Comparison of ENCODE assay signal across 27 cellular contexts in the genomic region with DNA sequence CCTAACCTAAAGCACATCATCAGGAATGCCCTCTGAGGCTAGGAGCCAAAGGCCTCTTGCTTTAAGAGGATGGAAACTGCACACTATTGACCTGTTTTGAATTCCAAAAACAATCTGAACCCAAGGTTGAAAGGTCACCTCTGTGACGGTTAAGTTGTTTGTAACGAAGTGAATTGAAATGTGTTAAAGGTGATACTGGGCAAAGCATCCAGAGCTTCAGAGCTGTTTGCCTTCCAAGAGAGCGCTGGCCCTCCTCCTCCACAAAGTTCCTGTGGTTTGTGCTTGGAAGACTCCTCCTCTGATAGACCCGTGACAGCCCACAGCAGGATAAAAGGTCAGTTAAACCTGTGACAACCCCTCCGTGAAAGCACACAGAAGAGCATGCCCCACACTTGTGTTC.
"Had no signal": no experiment of that assay in that cellular context is flagged by ENCODE, and none has a peak within 500 bp of the region (broad histone marks: within the 10 kb centered on the region; RNA-seq: fewer than 3 reads in every experiment).

No MANE protein-coding gene starts in this region.

- DNase-seq: activated CD4-positive, alpha-beta T cell treated with anti-CD3 and anti-CD28 coated beads, Interleukin-2, amount 10 ng/mL, durations not matched to agents 7 days and 5 days; activated CD4-positive, CD25-positive, alpha-beta regulatory T cell treated with anti-CD3 and anti-CD28 coated beads, Interleukin-2, amount 50 U/mL, for 72 hours; activated CD8-positive, alpha-beta T cell treated with anti-CD3 and anti-CD28 coated beads for 36 hours; activated gamma-delta T cell treated with Interleukin-2 at 50 U/mL for 16 hours; activated naive CD8-positive, alpha-beta T cell treated with anti-CD3 and anti-CD28 coated beads, Interleukin-2, amount 50 U/mL, for 24 hours; activated T-cell treated with anti-CD3 and anti-CD28 coated beads, Interleukin-2, amount 50 U/mL, for 4 hours; amygdala; cerebellar nuclear complex; dorsolateral prefrontal cortex; effector memory CD8-positive, alpha-beta T cell; foreskin fibroblast; head of caudate nucleus; hypothalamus; immature natural killer cell; kidney glomerular epithelial cell; left ventricle myocardium superior; naive B cell; nephron progenitor cell; stimulated activated naive CD4-positive, alpha-beta T cell; T-helper 9 cell; WERI-Rb-1 had no signal

- H3K4me3 ChIP-seq: cardiac muscle cell, coronary artery, dorsolateral prefrontal cortex, suprapubic skin, tibial nerve had no signal

- ATAC-seq: activated CD8-positive, alpha-beta T cell treated with anti-CD3 and anti-CD28 coated beads for 36 hours; activated naive CD8-positive, alpha-beta T cell treated with anti-CD3 and anti-CD28 coated beads, Interleukin-2, amount 50 U/mL, for 24 hours; activated T-cell treated with anti-CD3 and anti-CD28 coated beads, Interleukin-2, amount 50 U/mL, for 4 hours; activated T-helper 17 cell treated with anti-CD3 and anti-CD28 coated beads, Interleukin-2, amount 50 U/mL, for 72 hours; effector memory CD8-positive, alpha-beta T cell; left ventricle myocardium superior had no signal

- H3K36me3 ChIP-seq: cardiac muscle cell, neutrophil, suprapubic skin, tibial nerve, WERI-Rb-1 had no signal

- H3K27me3 ChIP-seq: cardiac muscle cell, dorsolateral prefrontal cortex, neutrophil, suprapubic skin, tibial nerve had no signal
